ENCODE assay signal across 16 cellular contexts in the genomic region with DNA sequence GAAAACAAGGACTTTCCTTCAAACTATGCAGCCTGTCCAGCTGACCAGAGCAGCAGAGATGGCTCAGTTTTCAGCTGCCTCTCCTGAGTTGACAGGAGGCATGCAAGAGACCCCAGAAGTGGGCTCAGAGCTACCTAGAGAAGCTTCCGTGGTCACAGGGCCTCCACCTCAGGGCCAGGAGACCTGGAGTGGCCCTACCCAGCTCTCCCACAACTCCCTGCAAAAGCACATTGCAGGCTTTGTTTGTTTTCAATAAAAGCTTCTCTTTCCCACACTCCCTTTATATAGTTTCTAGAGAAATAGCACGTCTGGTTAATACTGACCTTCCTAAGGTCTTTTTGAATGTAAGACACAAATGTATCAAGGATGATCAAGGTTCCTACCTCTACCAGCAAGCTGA.
"Had no signal": no experiment of that assay in that cellular context is flagged by ENCODE, and none has a peak within 500 bp of the region (broad histone marks: within the 10 kb centered on the region; RNA-seq: fewer than 3 reads in every experiment).

No MANE protein-coding gene starts in this region.

- H3K4me3 Mint-ChIP-seq: dendritic cell treated with granulocyte-macrophage colony-stimulating factor and Interleukin-4, amounts not matched to agents 40 ng/mL and 50 ng/mL, for 4 days; effector memory CD8-positive, alpha-beta T cell; natural killer cell treated with Interleukin-12 subunit alpha and Interleukin-12 subunit beta and Interleukin-15 and Interleukin-18, amount 100 ng/mL, for 72 hours had no signal

- FAIRE-seq: colon, kidney, pancreas had no signal

- H3K27ac Mint-ChIP-seq: dendritic cell treated with granulocyte-macrophage colony-stimulating factor and Interleukin-4, amounts not matched to agents 40 ng/mL and 50 ng/mL, for 4 days; effector memory CD8-positive, alpha-beta T cell; natural killer cell treated with Interleukin-12 subunit alpha and Interleukin-12 subunit beta and Interleukin-15 and Interleukin-18, amount 100 ng/mL, for 72 hours; progenitor cell of endocrine pancreas had no signal

- H3K36me3 Mint-ChIP-seq: natural killer cell treated with Interleukin-12 subunit alpha and Interleukin-12 subunit beta and Interleukin-15 and Interleukin-18, amount 100 ng/mL, for 72 hours had no signal

- DNase-seq: cerebellar nuclear complex; effector memory CD8-positive, alpha-beta T cell; foreskin fibroblast; head of caudate nucleus; kidney; left cardiac atrium; nucleus accumbens; pancreas; right cardiac atrium; stimulated activated CD4-positive, alpha-beta T cell treated with anti-CD3 and anti-CD28 coated beads, Interleukin-2, amount 100 ng/mL, for 48 hours; stimulated activated naive CD4-positive, alpha-beta T cell treated with Interleukin-2 at 50 U/mL for 16 hours; trophoblast cell had no signal

- ATAC-seq: effector memory CD8-positive, alpha-beta T cell; left cardiac atrium; natural killer cell treated with Interleukin-12 subunit alpha and Interleukin-12 subunit beta and Interleukin-15 and Interleukin-18, amount 100 ng/mL, for 72 hours; right cardiac atrium had no signal

- H3K9me3 Mint-ChIP-seq: effector memory CD8-positive, alpha-beta T cell; natural killer cell treated with Interleukin-12 subunit alpha and Interleukin-12 subunit beta and Interleukin-15 and Interleukin-18, amount 100 ng/mL, for 72 hours had no signal
